Comparison of ENCODE assay signal across 1 cellular context in genomic region chr2:73259704-73260337, GRCh38.
TF ChIP-seq lines count a peak whose summit lies in the region.

No MANE protein-coding gene starts in this region.

TF ChIP-seq in K562, 482 proteins besides CTCF, POLR2A, EP300 and RAD21:
- TF ChIP-seq ETV6 (IDR thresholded peaks at IDR 0.05; ENCODE audit: borderline replicate concordance in 1 of 2, low read depth in 2 of 2, low read length in 1 of 2) (no peak), ETV6 (CRISPR knock-in tag; IDR thresholded peaks at IDR 0.05; ENCODE audit: borderline replicate concordance) (no peak), BMI1 (IDR thresholded peaks at IDR 0.05; ENCODE audit: low read length) (no peak), SMAD2 (IDR thresholded peaks at IDR 0.05; ENCODE audit: low read depth, low read length) (no peak), NCOA2 (IDR thresholded peaks at IDR 0.05; ENCODE audit: partially characterized antibody in 2 of 2) (no peak), ARID3B (CRISPR knock-in tag; IDR thresholded peaks at IDR 0.05; ENCODE audit: borderline replicate concordance) (no peak)
